Comparison of ENCODE assay signal across 9 cellular contexts in genomic region chr4:4386736-4387392, GRCh38. TPM values are rescaled to one million over a fixed set of nuclear protein-coding genes. Genes with fewer than 3 reads are reported as not detected.
DNase-seq lines count a peak whose midpoint lies in the region; ATAC-seq and TF ChIP-seq lines count a peak whose summit lies in the region.
"Had no signal": no experiment of that assay in that cellular context is flagged by ENCODE, and none has a peak within 500 bp of the region (broad histone marks: within the 10 kb centered on the region; RNA-seq: fewer than 3 reads in every experiment).

Gene NSG1, plus strand, starts transcription at chr4:4387102. Its CDS starts 528 bp downstream, at chr4:4387630.

- intact Hi-C loops in lower leg skin (cut with DNase I; ENCODE audit: low total_unique reads), result no loop called here
- intact Hi-C loops in stomach (cut with DNase I; ENCODE audit: low total_unique reads), result no loop called here

- H3K27me3 ChIP-seq in stomach, result peaks cover 21 to 95% (median 43%) of the 10 kb centered on the region in 3 donors

- H3K36me3 ChIP-seq in stomach, result no peaks in the 10 kb centered on the region

- no peaks in the 10 kb centered on the region for H3K9me3 ChIP-seq in stomach

- TF ChIP-seq EP300 in stomach (IDR thresholded peaks at IDR 0.05), result no peak

- peak within 1 kb of the TSS in 1 of 5 donors; percentile 14 for H3K27ac ChIP-seq in stomach
- H3K27ac ChIP-seq: 22Rv1 had no signal

- TF ChIP-seq CTCF in lower leg skin (IDR thresholded peaks at IDR 0.05) (no peak), stomach (IDR thresholded peaks at IDR 0.05) (no peak)

- TF ChIP-seq POLR2A in lower leg skin (IDR thresholded peaks at IDR 0.05) (no peak), stomach (IDR thresholded peaks at IDR 0.05) (no peak)

- peaks cover 20 to 34% (median 28%) of the 10 kb centered on the region in 4 donors for H3K4me1 ChIP-seq in stomach

- WGBS in lower leg skin, 2 donors, result 0% methylated on average over 3 to 55 of the region's 87 CpGs
- WGBS in stomach, 5 donors, result 0 to 2% (median 1%) methylated on average over 23 to 81 of the region's 87 CpGs

- peak within 1 kb of the TSS; percentile 44 for H3K4me3 ChIP-seq in lower leg skin (ENCODE audit: low read depth, poor library complexity, severe bottlenecking)
- peak within 1 kb of the TSS; percentile 39 to 61 (median 53) for H3K4me3 ChIP-seq in stomach

- DNase-seq in DMS 273 (lab: John Stamatoyannopoulos, UW; ENCODE audit: unreplicated experiment) (peak; percentile 53), DMS 273 treated with DMSO at 0.1 percent for 48 hours (lab: John Stamatoyannopoulos, UW) (no peak), T-helper 1 cell (peak in 3 of 5 donors; percentile 15 to 46 (median 42)), cerebellar cortex (ENCODE audit: low spot score) (peak; percentile 50), lower leg skin (ENCODE audit: low spot score in 2 of 2) (no peak), stomach (no peak), A172 (ENCODE audit: low spot score) (no peak)

- no peak for ATAC-seq in HG03196 (IDR thresholded peaks at IDR 0.05; ENCODE audit: unreplicated experiment)

RNA-seq across cellular contexts. Expression of gene NSG1, which starts in this region (rescaled TPM):
- total RNA-seq in lower leg skin (100 to 1,000 TPM; 109 to 158 (median 139) TPM), stomach (1 to 10 TPM in 4 of 5 donors, not detected in 1; 1.2 to 8.1 (median 1.8) TPM)
- 10 to 100 TPM in 1 of 3 donors, 1 to 10 TPM in 2; 4.1 to 13.6 (median 8.0) TPM for polyA plus RNA-seq in stomach
- 7.0 and 9.2 TPM in 2 replicates for total RNA-seq in A172 (2014; rRNA removed; shearing (Covaris generic))

Comparison
In these comparisons a context has a peak if more than half of its experiments do, and no peak if none do; other contexts are left out.
1. RNA of gene NSG1 (total RNA-seq): 109 to 158 TPM in lower leg skin; 7.0 to 9.2 TPM in A172 and 1.2 to 8.1 TPM in stomach; every median in the first group is over 10 times any median in the second.
2. DNase-seq: peak in DMS 273 (single experiment), T-helper 1 cell (3 of 5) and cerebellar cortex (single experiment); none in DMS 273 treated with DMSO at 0.1 percent for 48 hours (single experiment), lower leg skin (0 of 2), stomach (single experiment) and A172 (single experiment).